37 cellular contexts compared by ENCODE assay signal in genomic region chr1:219042769-219043168, GRCh38.
"Had no signal": no experiment of that assay in that cellular context is flagged by ENCODE, and none has a peak within 500 bp of the region (broad histone marks: within the 10 kb centered on the region; RNA-seq: fewer than 3 reads in every experiment).

No MANE protein-coding gene starts in this region.

- H3K9me3 Mint-ChIP-seq: activated CD4-positive, alpha-beta T cell treated with anti-CD3 and anti-CD28 coated beads, Interleukin-2, amount 10 ng/mL, durations not matched to agents 7 days and 5 days; activated naive CD4-positive, alpha-beta T cell treated with anti-CD3 and anti-CD28 coated beads for 36 hours; activated naive CD4-positive, alpha-beta T cell treated with anti-CD3 and anti-CD28 coated beads, Interleukin-2, amount 50 U/mL, for 72 hours; activated naive CD8-positive, alpha-beta T cell treated with anti-CD3 and anti-CD28 coated beads for 36 hours; activated T-cell treated with anti-CD3 and anti-CD28 coated beads, Interleukin-2, amount 50 U/mL, for 24 hours; activated T-helper 2 cell treated with anti-CD3 and anti-CD28 coated beads, Interferon-gamma antibody, Interleukin-2, Interleukin-4, amounts not matched to agents 10 μg/mL and 5 μg/mL and 100 μg/mL, durations not matched to agents 14 hours and 24 hours and 36 hours; T-helper 2 cell treated with Interferon-gamma antibody and Interleukin-4, amounts not matched to agents 5 μg/mL and 100 μg/mL, for 36 hours had no signal

- H3K4me3 Mint-ChIP-seq: activated CD4-positive, alpha-beta memory T cell treated with anti-CD3 and anti-CD28 coated beads, Interleukin-2, amount 10 ng/mL, durations not matched to agents 7 days and 5 days; activated CD4-positive, alpha-beta T cell treated with anti-CD3 and anti-CD28 coated beads for 36 hours; activated CD4-positive, alpha-beta T cell treated with anti-CD3 and anti-CD28 coated beads, Interleukin-2, amount 10 ng/mL, durations not matched to agents 7 days and 5 days; activated CD8-positive, alpha-beta memory T cell treated with anti-CD3 and anti-CD28 coated beads, Interleukin-2, amount 10 ng/mL, durations not matched to agents 7 days and 5 days; activated CD8-positive, alpha-beta T cell treated with anti-CD3 and anti-CD28 coated beads, Interleukin-2, amount 10 ng/mL, durations not matched to agents 7 days and 5 days; activated naive CD4-positive, alpha-beta T cell treated with anti-CD3 and anti-CD28 coated beads for 36 hours; activated naive CD8-positive, alpha-beta T cell treated with anti-CD3 and anti-CD28 coated beads for 36 hours; activated T-cell treated with anti-CD3 and anti-CD28 coated beads, Interleukin-2, amount 50 U/mL, for 24 hours; T-helper 1 cell treated with Interleukin-12 subunit alpha and Interleukin-12 subunit beta and Interleukin-4 antibody, amounts not matched to agents 30 μg/mL and 1 μg/mL, for 36 hours; T-helper 2 cell treated with Interferon-gamma antibody and Interleukin-4, amounts not matched to agents 5 μg/mL and 100 μg/mL, for 36 hours; WTC11 had no signal

- FAIRE-seq: astrocyte had no signal

- H3K9me3 ChIP-seq: adrenal gland, body of pancreas, breast epithelium had no signal

- H3K27me3 ChIP-seq: adrenal gland, body of pancreas, brain microvascular endothelial cell, breast epithelium had no signal

- H3K27me3 Mint-ChIP-seq: activated CD4-positive, alpha-beta memory T cell treated with anti-CD3 and anti-CD28 coated beads, Interleukin-2, amount 10 ng/mL, durations not matched to agents 7 days and 5 days; activated CD4-positive, alpha-beta T cell treated with anti-CD3 and anti-CD28 coated beads for 36 hours; activated CD4-positive, alpha-beta T cell treated with anti-CD3 and anti-CD28 coated beads, Interleukin-2, amount 10 ng/mL, durations not matched to agents 7 days and 5 days; activated CD8-positive, alpha-beta memory T cell treated with anti-CD3 and anti-CD28 coated beads, Interleukin-2, amount 10 ng/mL, durations not matched to agents 7 days and 5 days; activated naive CD8-positive, alpha-beta T cell treated with anti-CD3 and anti-CD28 coated beads for 36 hours; activated T-cell treated with anti-CD3 and anti-CD28 coated beads, Interleukin-2, amount 50 U/mL, for 24 hours had no signal

- H3K4me1 Mint-ChIP-seq: activated CD4-positive, alpha-beta memory T cell treated with anti-CD3 and anti-CD28 coated beads, Interleukin-2, amount 10 ng/mL, durations not matched to agents 7 days and 5 days; activated CD4-positive, alpha-beta T cell treated with anti-CD3 and anti-CD28 coated beads for 36 hours; activated CD4-positive, alpha-beta T cell treated with anti-CD3 and anti-CD28 coated beads, Interleukin-2, amount 10 ng/mL, durations not matched to agents 7 days and 5 days; activated CD8-positive, alpha-beta memory T cell treated with anti-CD3 and anti-CD28 coated beads, Interleukin-2, amount 10 ng/mL, durations not matched to agents 7 days and 5 days; activated naive CD8-positive, alpha-beta T cell treated with anti-CD3 and anti-CD28 coated beads for 36 hours had no signal

- H3K27ac Mint-ChIP-seq: activated CD4-positive, alpha-beta memory T cell treated with anti-CD3 and anti-CD28 coated beads, Interleukin-2, amount 10 ng/mL, durations not matched to agents 7 days and 5 days; activated CD4-positive, alpha-beta T cell treated with anti-CD3 and anti-CD28 coated beads for 36 hours; activated CD4-positive, alpha-beta T cell treated with anti-CD3 and anti-CD28 coated beads, Interleukin-2, amount 10 ng/mL, durations not matched to agents 7 days and 5 days; activated CD8-positive, alpha-beta memory T cell treated with anti-CD3 and anti-CD28 coated beads, Interleukin-2, amount 10 ng/mL, durations not matched to agents 7 days and 5 days; activated CD8-positive, alpha-beta T cell treated with anti-CD3 and anti-CD28 coated beads, Interleukin-2, amount 10 ng/mL, durations not matched to agents 7 days and 5 days; activated naive CD4-positive, alpha-beta T cell treated with anti-CD3 and anti-CD28 coated beads for 36 hours; activated naive CD4-positive, alpha-beta T cell treated with anti-CD3 and anti-CD28 coated beads, Interleukin-2, amount 50 U/mL, for 72 hours; activated naive CD8-positive, alpha-beta T cell treated with anti-CD3 and anti-CD28 coated beads for 36 hours; activated T-cell treated with anti-CD3 and anti-CD28 coated beads, Interleukin-2, amount 50 U/mL, for 24 hours; activated T-helper 2 cell treated with anti-CD3 and anti-CD28 coated beads, Interferon-gamma antibody, Interleukin-2, Interleukin-4, amounts not matched to agents 10 μg/mL and 5 μg/mL and 100 μg/mL, durations not matched to agents 14 hours and 24 hours and 36 hours; T-helper 1 cell treated with Interleukin-12 subunit alpha and Interleukin-12 subunit beta and Interleukin-4 antibody, amounts not matched to agents 30 μg/mL and 1 μg/mL, for 36 hours; T-helper 2 cell treated with Interferon-gamma antibody and Interleukin-4, amounts not matched to agents 5 μg/mL and 100 μg/mL, for 36 hours; WTC11 had no signal

- H3K4me3 ChIP-seq: adrenal gland, body of pancreas, breast epithelium had no signal

- H3K36me3 Mint-ChIP-seq: activated CD8-positive, alpha-beta memory T cell treated with anti-CD3 and anti-CD28 coated beads, Interleukin-2, amount 10 ng/mL, durations not matched to agents 7 days and 5 days; activated naive CD4-positive, alpha-beta T cell treated with anti-CD3 and anti-CD28 coated beads, Interleukin-2, amount 50 U/mL, for 72 hours had no signal

- ATAC-seq: activated CD4-positive, alpha-beta T cell treated with anti-CD3 and anti-CD28 coated beads for 36 hours; activated CD4-positive, CD25-positive, alpha-beta regulatory T cell treated with anti-CD3 and anti-CD28 coated beads, Interleukin-2, amount 50 U/mL, for 24 hours; activated CD8-positive, alpha-beta memory T cell treated with anti-CD3 and anti-CD28 coated beads, Interleukin-2, amount 10 ng/mL, durations not matched to agents 7 days and 5 days; activated CD8-positive, alpha-beta T cell treated with anti-CD3 and anti-CD28 coated beads, Interleukin-2, amount 10 ng/mL, durations not matched to agents 7 days and 5 days; activated naive CD4-positive, alpha-beta T cell treated with anti-CD3 and anti-CD28 coated beads, Interleukin-2, amount 50 U/mL, for 72 hours; body of pancreas; WTC11 had no signal

- H3K27ac ChIP-seq: adrenal gland, body of pancreas, breast epithelium, WERI-Rb-1 had no signal

- H3K36me3 ChIP-seq: adrenal gland, brain microvascular endothelial cell, breast epithelium, WERI-Rb-1 had no signal

- DNase-seq: activated CD4-positive, alpha-beta memory T cell treated with anti-CD3 and anti-CD28 coated beads, Interleukin-2, amount 10 ng/mL, durations not matched to agents 7 days and 5 days; activated CD4-positive, alpha-beta T cell treated with anti-CD3 and anti-CD28 coated beads for 1 hour; activated CD4-positive, alpha-beta T cell treated with anti-CD3 and anti-CD28 coated beads for 36 hours; activated CD4-positive, alpha-beta T cell treated with anti-CD3 and anti-CD28 coated beads for 48 hours; activated CD4-positive, alpha-beta T cell treated with anti-CD3 and anti-CD28 coated beads, Interleukin-2, amount 10 ng/mL, durations not matched to agents 7 days and 5 days; activated CD4-positive, alpha-beta T cell treated with anti-CD3 and anti-CD28 coated beads, Interleukin-2, amount 50 U/mL, for 48 hours; activated CD4-positive, CD25-positive, alpha-beta regulatory T cell; activated CD8-positive, alpha-beta memory T cell treated with anti-CD3 and anti-CD28 coated beads for 24 hours; activated CD8-positive, alpha-beta memory T cell treated with anti-CD3 and anti-CD28 coated beads, Interleukin-2, amount 10 ng/mL, durations not matched to agents 7 days and 5 days; activated CD8-positive, alpha-beta memory T cell treated with anti-CD3 and anti-CD28 coated beads, Interleukin-2, amount 50 U/mL, for 48 hours; activated CD8-positive, alpha-beta T cell treated with anti-CD3 and anti-CD28 coated beads, Interleukin-2, amount 10 ng/mL, durations not matched to agents 7 days and 5 days; activated effector memory CD4-positive, alpha-beta T cell treated with Interleukin-2 at 50 U/mL for 16 hours; activated gamma-delta T cell; activated naive CD4-positive, alpha-beta T cell; activated naive CD4-positive, alpha-beta T cell treated with anti-CD3 and anti-CD28 coated beads for 36 hours; activated naive CD4-positive, alpha-beta T cell treated with anti-CD3 and anti-CD28 coated beads, Interleukin-2, amount 50 U/mL, for 16 hours; activated naive CD8-positive, alpha-beta T cell treated with anti-CD3 and anti-CD28 coated beads for 36 hours; activated T-cell treated with anti-CD3 and anti-CD28 coated beads, Interleukin-2, amount 50 U/mL, for 24 hours; activated T-cell treated with anti-CD3 and anti-CD28 coated beads, Interleukin-2, amount 50 U/mL, for 48 hours; adrenal gland; amniotic stem cell; aorta; body of pancreas; brain microvascular endothelial cell; central memory CD4-positive, alpha-beta T cell; T-helper 1 cell; T-helper 2 cell; T-helper 9 cell; WERI-Rb-1 had no signal

- H3K4me1 ChIP-seq: adrenal gland, breast epithelium had no signal
